Comparison of ENCODE assay signal across 8 cellular contexts in genomic region chr18:77130229-77131099, GRCh38. TPM values are rescaled to one million over a fixed set of nuclear protein-coding genes. Genes with fewer than 3 reads are reported as not detected.
DNase-seq lines count a peak whose midpoint lies in the region; ATAC-seq and TF ChIP-seq lines count a peak whose summit lies in the region.

No MANE protein-coding gene starts in this region.

- H3F3A ChIP-seq in GM23248 (ENCODE audit: insufficient read depth): peaks cover 47% of the 10 kb centered on the region

- DNase-seq in AG10803 (ENCODE audit: low read depth) (no peak), Karpas-422 (peak; percentile 52), body of pancreas (no peak), GM23248 (no peak), DMS 273 treated with DMSO at 0.1 percent for 48 hours (lab: John Stamatoyannopoulos, UW) (no peak)

- H3K79me2 ChIP-seq in Karpas-422 (ENCODE audit: low read length): peaks cover 64% of the 10 kb centered on the region
- no peaks in the 10 kb centered on the region for H3K79me2 ChIP-seq in GM23248 (ENCODE audit: insufficient read depth)

- H4K20me1 ChIP-seq in Karpas-422 (ENCODE audit: insufficient read depth, low read depth, low read length) (no peaks in the 10 kb centered on the region), GM23248 (ENCODE audit: insufficient read depth) (no peaks in the 10 kb centered on the region)

- TF ChIP-seq POLR2A in body of pancreas (IDR thresholded peaks at IDR 0.05) (no peak), GM18505 (IDR thresholded peaks at IDR 0.05; ENCODE audit: borderline replicate concordance, extremely low read depth, insufficient read depth, insufficient read length) (no peak)

- TF ChIP-seq CTCF in AG10803 (conservative IDR thresholded peaks at IDR 0.05; ENCODE audit: low read length): no peak
- TF ChIP-seq CTCF in body of pancreas (IDR thresholded peaks at IDR 0.05): no peak

- 46 to 62% methylated on average over 26 to 27 of the region's 27 CpGs for WGBS in body of pancreas, 2 donors
- WGBS in GM23248 (ENCODE audit: low coverage in 1 of 2, low lambda C conversion rate in 2 of 2, missing lambda C conversion rate in 2 of 2), 2 experiments: 56 to 72% methylated on average over 21 to 27 of the region's 27 CpGs

- no peak overlapping the region for H2AFZ ChIP-seq in Karpas-422 (ENCODE audit: low read length)
- no peak overlapping the region for H2AFZ ChIP-seq in GM23248

- H3K36me3 ChIP-seq in Karpas-422 (ENCODE audit: insufficient read depth, low read length): no peaks in the 10 kb centered on the region
- H3K36me3 ChIP-seq in body of pancreas (replicated peaks in 1 of 2; ENCODE audit: insufficient read depth in 1 of 2, low read depth in 2 of 2): no peaks in the 10 kb centered on the region
- H3K36me3 ChIP-seq in GM23248 (ENCODE audit: low read depth): no peaks in the 10 kb centered on the region

- ATAC-seq in body of pancreas (no peak), GM18505 (IDR thresholded peaks at IDR 0.05; ENCODE audit: unreplicated experiment) (no peak), GM18867 (IDR thresholded peaks at IDR 0.05; ENCODE audit: unreplicated experiment) (no peak)

- H3K9me3 ChIP-seq in Karpas-422 (ENCODE audit: low read length) (no peaks in the 10 kb centered on the region), body of pancreas (no peaks in the 10 kb centered on the region), mononuclear cell (ENCODE audit: low read depth, low read length) (no peaks in the 10 kb centered on the region), GM23248 (ENCODE audit: low read depth) (no peaks in the 10 kb centered on the region)

- H3K9me2 ChIP-seq in Karpas-422 (replicated peaks; ENCODE audit: insufficient read depth, low read length) (no peaks in the 10 kb centered on the region), GM23248 (ENCODE audit: insufficient read depth) (no peaks in the 10 kb centered on the region)

- peak overlapping the region; percentile 91 for H3K27ac ChIP-seq in Karpas-422 (ENCODE audit: low read length)
- peak overlapping the region in 3 of 4 donors; percentile 97 to 100 (median 99) for H3K27ac ChIP-seq in body of pancreas
- H3K27ac ChIP-seq in GM23248: no peak overlapping the region

- H3K4me2 ChIP-seq in Karpas-422 (ENCODE audit: low read depth, low read length, poor library complexity, severe bottlenecking) (peak overlapping the region; percentile 96), GM23248 (ENCODE audit: unreplicated experiment) (no peak overlapping the region)

- H3K9ac ChIP-seq in Karpas-422 (ENCODE audit: low read length) (peak overlapping the region; percentile 97), GM23248 (no peak overlapping the region)

- peaks cover 77% of the 10 kb centered on the region for H3K4me1 ChIP-seq in Karpas-422 (ENCODE audit: low read length)
- H3K4me1 ChIP-seq in body of pancreas: peaks cover 49% of the 10 kb centered on the region
- H3K4me1 ChIP-seq in mononuclear cell (ENCODE audit: insufficient read depth, low read length): peaks cover 74% of the 10 kb centered on the region
- H3K4me1 ChIP-seq in GM23248 (ENCODE audit: insufficient read depth): peaks cover 28% of the 10 kb centered on the region

- no peaks in the 10 kb centered on the region for H3K27me3 ChIP-seq in Karpas-422 (ENCODE audit: low read length)
- H3K27me3 ChIP-seq in body of pancreas: no peaks in the 10 kb centered on the region
- H3K27me3 ChIP-seq in mononuclear cell (ENCODE audit: insufficient read depth, low read length): no peaks in the 10 kb centered on the region
- no peaks in the 10 kb centered on the region for H3K27me3 ChIP-seq in GM23248 (replicated peaks; ENCODE audit: insufficient read depth)

- H3K4me3 ChIP-seq in AG10803 (ENCODE audit: low read length): peak overlapping the region; percentile 55
- peak overlapping the region; percentile 92 for H3K4me3 ChIP-seq in Karpas-422 (ENCODE audit: low read length)
- H3K4me3 ChIP-seq in body of pancreas: peak overlapping the region in 1 of 2 donors; percentile 82
- peak overlapping the region; percentile 86 for H3K4me3 ChIP-seq in mononuclear cell (ENCODE audit: low read length)
- H3K4me3 ChIP-seq in GM23248: no peak overlapping the region

- intact Hi-C loops in body of pancreas (cut with DNase I): loop anchor here (10.0 kb wide), 1 partner anchor 56 kb away; no protein-coding TSS in a partner anchor

- in situ Hi-C loops in GM23248 (cut with MboI): no loop called here

RNA-seq across cellular contexts. Expression of gene MBP, which starts 2.1 kb away (rescaled TPM):
- 58.3 and 67.8 TPM in 2 replicates for total RNA-seq in Karpas-422 (2014; rRNA removed; shearing (Covaris generic); ENCODE audit: low replicate concordance)
- 10 to 100 TPM; 17.4 to 24.4 TPM for total RNA-seq in body of pancreas
- 80.7 TPM for total RNA-seq in mononuclear cell
- 2.2 and 2.7 TPM in 2 replicates for total RNA-seq in GM23248 (2014; rRNA removed; shearing (Covaris generic))
- 2.9 and 3.3 TPM in 2 replicates for polyA plus RNA-seq in GM23248 (2016; fragmentation: Nextera tagmentation; extraction: Ambion mirVana)
